ENCODE assay signal across 8 cellular contexts in genomic region chr5:161544350-161544765, GRCh38. TPM values are rescaled to one million over a fixed set of nuclear protein-coding genes. Genes with fewer than 3 reads are reported as not detected.
DNase-seq lines count a peak whose midpoint lies in the region; ATAC-seq, FAIRE-seq and TF ChIP-seq lines count a peak whose summit lies in the region.

No MANE protein-coding gene starts in this region.

- H3K4me1 Mint-ChIP-seq in astrocyte (ENCODE audit: low read depth, unreplicated experiment): peaks cover 6% of the 10 kb centered on the region
- H3K4me1 Mint-ChIP-seq in T-cell: peaks cover 9 to 16% (median 13%) of the 10 kb centered on the region in 3 donors

- H3K36me3 Mint-ChIP-seq in astrocyte (ENCODE audit: low read depth, unreplicated experiment) (peaks cover 2% of the 10 kb centered on the region), T-cell (no peaks in the 10 kb centered on the region)

- H2AFZ ChIP-seq in astrocyte (ENCODE audit: low read depth, low read length): no peak overlapping the region

- H4K20me1 ChIP-seq in astrocyte (ENCODE audit: insufficient read depth, low read length): no peaks in the 10 kb centered on the region

- no peak overlapping the region for H3K4me3 ChIP-seq in BJ (ENCODE audit: low read depth, low read length)
- H3K4me3 ChIP-seq in astrocyte (ENCODE audit: insufficient read depth, low read depth, low read length): no peak overlapping the region
- H3K4me3 ChIP-seq in transverse colon: no peak overlapping the region

- TF ChIP-seq CTCF in BJ (IDR thresholded peaks at IDR 0.05; ENCODE audit: insufficient read depth, low read depth, low read length) (peak; percentile 77), GM12872 (IDR thresholded peaks at IDR 0.05; ENCODE audit: insufficient read depth, low read depth, low read length) (peak; percentile 96), astrocyte (IDR thresholded peaks at IDR 0.05; ENCODE audit: insufficient read depth, low read depth, low read length) (peak; percentile 67), transverse colon (IDR thresholded peaks at IDR 0.05) (peak; percentile 61 to 75 (median 69))

- no peak for TF ChIP-seq EP300 in transverse colon (IDR thresholded peaks at IDR 0.05; ENCODE audit: low read depth)

- H3K36me3 ChIP-seq in BJ (ENCODE audit: control insufficient read depth, insufficient read depth, low read length) (no peaks in the 10 kb centered on the region), astrocyte (ENCODE audit: insufficient read depth, low read length) (no peaks in the 10 kb centered on the region), transverse colon (no peaks in the 10 kb centered on the region)

- in situ Hi-C loops in transverse colon (cut with MboI; ENCODE audit: low pct_ligation_motif_present in 1 of 4, low pct_unique_long_range_greater_than_20kb in 1 of 4, low sequenced_read_pairs in 3 of 4): no loop called here

- FAIRE-seq in astrocyte (lab: Jason Lieb, UNC): no peak

- no peak for DNase-seq in BJ (ENCODE audit: low read depth)
- DNase-seq in NCI-H2081 (lab: John Stamatoyannopoulos, UW): peak; percentile 42 to 60
- DNase-seq in astrocyte (ENCODE audit: low read depth): peak; percentile 14
- DNase-seq in inferior parietal cortex (ENCODE audit: extremely low spot score): peak; percentile 73
- DNase-seq in transverse colon: peak; percentile 33
- no peak for DNase-seq in T-cell

- peaks cover 5% of the 10 kb centered on the region; the same call in 1 of the 2 replicates for H3K27me3 ChIP-seq in BJ (ENCODE audit: control insufficient read depth, insufficient read depth, low read length)
- peaks cover 19% of the 10 kb centered on the region for H3K27me3 ChIP-seq in astrocyte (ENCODE audit: insufficient read depth, low read length)
- H3K27me3 ChIP-seq in transverse colon: peaks cover 44% of the 10 kb centered on the region

- H3K4me2 ChIP-seq in astrocyte (ENCODE audit: low read length): no peak overlapping the region

- 0 to 1% methylated on average over 1 to 7 of the region's 7 CpGs for WGBS in transverse colon (ENCODE audit: low coverage in 1 of 2), 2 donors

- no peak overlapping the region for H3K9ac ChIP-seq in astrocyte (ENCODE audit: low read length)

- POLR2A ChIA-PET in BJ (lab: Charles Lee) (no interaction called here), T-cell (lab: Charles Lee) (no interaction called here)

- H3K9me3 Mint-ChIP-seq in astrocyte (ENCODE audit: unreplicated experiment): no peaks in the 10 kb centered on the region
- peaks cover 0 to 5% (median 4%) of the 10 kb centered on the region in 3 donors for H3K9me3 Mint-ChIP-seq in T-cell

- H3K4me1 ChIP-seq in astrocyte (ENCODE audit: insufficient read depth, low read length) (peaks cover 8% of the 10 kb centered on the region), transverse colon (peaks cover 0 to 28% (median 17%) of the 10 kb centered on the region in 4 donors)

- H3K9me3 ChIP-seq in astrocyte (ENCODE audit: insufficient read depth, low read depth, low read length) (no peaks in the 10 kb centered on the region), transverse colon (no peaks in the 10 kb centered on the region)

- intact Hi-C loops in transverse colon (cut with DNase I; ENCODE audit: low total_unique reads): no loop called here

- H3K27me3 Mint-ChIP-seq in astrocyte (ENCODE audit: low read depth, unreplicated experiment): peaks cover 54% of the 10 kb centered on the region
- peaks cover 36 to 41% of the 10 kb centered on the region in 2 donors for H3K27me3 Mint-ChIP-seq in T-cell

- H3K27ac ChIP-seq in astrocyte (ENCODE audit: low read depth, low read length) (no peak overlapping the region), transverse colon (no peak overlapping the region)

- no peak overlapping the region for H3K27ac Mint-ChIP-seq in astrocyte (ENCODE audit: unreplicated experiment)
- no peak overlapping the region for H3K27ac Mint-ChIP-seq in T-cell

- peak; percentile 44 for ATAC-seq in HG02623 (IDR thresholded peaks at IDR 0.05; ENCODE audit: unreplicated experiment)
- no peak for ATAC-seq in T-cell (replicated peaks in 1 of 4)

- CTCF ChIA-PET in BJ (lab: Yijun Ruan, JAX): interaction anchor here (0.7 to 1.7 kb wide), 7 partner anchors 9 to 1870 kb away, joined by 3 to 13 read pairs (median 3); no protein-coding TSS in a partner anchor
- CTCF ChIA-PET in T-cell (lab: Charles Lee): no interaction called here

- no peaks in the 10 kb centered on the region for H3K79me2 ChIP-seq in astrocyte (ENCODE audit: insufficient read depth, low read length)

- TF ChIP-seq POLR2A in transverse colon (IDR thresholded peaks at IDR 0.05): no peak

- H3K4me3 Mint-ChIP-seq in astrocyte (ENCODE audit: unreplicated experiment) (no peak overlapping the region), T-cell (no peak overlapping the region)

RNA-seq across cellular contexts. Expression of gene GABRB2, which starts 2.2 kb away (rescaled TPM):
- not detected in 2 replicates for polyA plus RNA-seq in BJ (2011; rRNA removed)
- not detected in 2 replicates for polyA minus RNA-seq in BJ (2011; rRNA and poly(A)+ RNA removed)
- total RNA-seq in astrocyte (0.14 and 0.20 TPM in 2 replicates), transverse colon (under 1 TPM in 2 of 4 donors, not detected in 2; 0.55 to 0.64 TPM), T-cell (not detected)

Comparison
In these comparisons a context has a peak if more than half of its experiments do, and no peak if none do; other contexts are left out.
1. DNase-seq: peak in NCI-H2081 (2 of 2), astrocyte (single experiment), inferior parietal cortex (single experiment) and transverse colon (single experiment); none in BJ (single experiment) and T-cell (0 of 34).
2. Peak in every context shown above with its lines, with median percentiles within 50 percentile points of each other: CTCF ChIP-seq.